In genomic region chr20:63363981-63364536, GRCh38 we compare ENCODE assay signal across 18 cellular contexts. TPM values are rescaled to one million over a fixed set of nuclear protein-coding genes. Genes with fewer than 3 reads are reported as not detected.
"Had no signal": no experiment of that assay in that cellular context is flagged by ENCODE, and none has a peak within 500 bp of the region (broad histone marks: within the 10 kb centered on the region; RNA-seq: fewer than 3 reads in every experiment).

No MANE protein-coding gene starts in this region.

- H3K9me3 ChIP-seq: left lung, psoas muscle had no signal

- ATAC-seq: foreskin keratinocyte, left lung, natural killer cell, T-cell had no signal

- H3K27ac ChIP-seq: foreskin keratinocyte, left lung, psoas muscle had no signal

- H3K4me3 ChIP-seq: left lung, psoas muscle had no signal

- H3K36me3 ChIP-seq: left lung had no signal

- DNase-seq: activated CD4-positive, CD25-positive, alpha-beta regulatory T cell treated with anti-CD3 and anti-CD28 coated beads, Interleukin-2, amount 50 U/mL, for 72 hours; activated naive CD4-positive, alpha-beta T cell; activated naive CD8-positive, alpha-beta T cell treated with anti-CD3 and anti-CD28 coated beads, Interleukin-2, amount 10 ng/mL, durations not matched to agents 7 days and 5 days; anterior cingulate cortex; effector memory CD4-positive, alpha-beta T cell; foreskin keratinocyte; mesenchymal stem cell; natural killer cell; psoas muscle; stimulated activated CD4-positive, alpha-beta T cell treated with anti-CD3 and anti-CD28 coated beads, Interleukin-12 subunit alpha, Interleukin-12 subunit beta, amount 100 ng/mL, for 4 hours; stimulated activated CD4-positive, alpha-beta T cell treated with anti-CD3 and anti-CD28 coated beads, Interleukin-2, amount 100 ng/mL, for 24 hours; T-cell; T-helper 9 cell had no signal

- H3K4me1 ChIP-seq: foreskin keratinocyte, left lung, psoas muscle had no signal

RNA-seq across cellular contexts. Expression of gene CHRNA4, which starts 2.9 kb away (rescaled TPM):
- total RNA-seq: activated CD8-positive, alpha-beta memory T cell treated with anti-CD3 and anti-CD28 coated beads for 36 hours; activated naive CD8-positive, alpha-beta T cell treated with anti-CD3 and anti-CD28 coated beads, Interleukin-2, amount 10 ng/mL, durations not matched to agents 7 days and 5 days; foreskin keratinocyte; left lung; mucosa of gallbladder; natural killer cell; osteocyte; T-cell had no signal
- polyA plus RNA-seq: foreskin keratinocyte, urinary bladder had no signal
